ENCODE assay signal across 33 cellular contexts in genomic region chr15:95998935-95999334, GRCh38.
"Had no signal": no experiment of that assay in that cellular context is flagged by ENCODE, and none has a peak within 500 bp of the region (broad histone marks: within the 10 kb centered on the region; RNA-seq: fewer than 3 reads in every experiment).

No MANE protein-coding gene starts in this region.

- ATAC-seq: activated CD4-positive, alpha-beta T cell treated with anti-CD3 and anti-CD28 coated beads for 36 hours; activated CD8-positive, alpha-beta memory T cell treated with anti-CD3 and anti-CD28 coated beads, Interleukin-2, amount 10 ng/mL, durations not matched to agents 7 days and 5 days; activated CD8-positive, alpha-beta T cell treated with anti-CD3 and anti-CD28 coated beads, Interleukin-2, amount 10 ng/mL, durations not matched to agents 7 days and 5 days; activated naive CD8-positive, alpha-beta T cell treated with anti-CD3 and anti-CD28 coated beads, Interleukin-2, amount 50 U/mL, for 24 hours; body of pancreas; heart left ventricle had no signal

- DNase-seq: activated CD4-positive, alpha-beta memory T cell treated with anti-CD3 and anti-CD28 coated beads for 36 hours; activated CD4-positive, alpha-beta T cell treated with anti-CD3 and anti-CD28 coated beads for 36 hours; activated CD4-positive, alpha-beta T cell treated with anti-CD3 and anti-CD28 coated beads, Interleukin-2, amount 10 ng/mL, durations not matched to agents 24 days and 14 days; activated CD4-positive, CD25-positive, alpha-beta regulatory T cell; activated CD4-positive, CD25-positive, alpha-beta regulatory T cell treated with anti-CD3 and anti-CD28 coated beads, Interleukin-2, amount 50 U/mL, for 72 hours; activated CD8-positive, alpha-beta memory T cell treated with anti-CD3 and anti-CD28 coated beads, Interleukin-2, amount 10 ng/mL, durations not matched to agents 7 days and 5 days; activated CD8-positive, alpha-beta memory T cell treated with anti-CD3 and anti-CD28 coated beads, Interleukin-2, amount 50 U/mL, for 4 hours; activated CD8-positive, alpha-beta T cell treated with anti-CD3 and anti-CD28 coated beads, Interleukin-2, amount 10 ng/mL, durations not matched to agents 7 days and 5 days; activated effector memory CD4-positive, alpha-beta T cell treated with anti-CD3 and anti-CD28 coated beads, Interleukin-2, amount 50 U/mL, for 16 hours; activated naive CD4-positive, alpha-beta T cell treated with anti-CD3 and anti-CD28 coated beads for 36 hours; activated naive CD8-positive, alpha-beta T cell treated with anti-CD3 and anti-CD28 coated beads for 36 hours; activated naive CD8-positive, alpha-beta T cell treated with anti-CD3 and anti-CD28 coated beads, Interleukin-2, amount 50 U/mL, for 24 hours; activated T-cell treated with anti-CD3 and anti-CD28 coated beads, Interleukin-2, amount 50 U/mL, for 1 hour; activated T-cell treated with anti-CD3 and anti-CD28 coated beads, Interleukin-2, amount 50 U/mL, for 48 hours; adrenal gland; amygdala; aorta; body of pancreas; cortex of kidney; effector CD8-positive, alpha-beta T cell; esophagus squamous epithelium; foreskin fibroblast; glutamatergic neuron; heart left ventricle; T-helper 2 cell had no signal

- H3K4me3 Mint-ChIP-seq: activated CD4-positive, alpha-beta memory T cell treated with anti-CD3 and anti-CD28 coated beads for 36 hours; activated CD4-positive, alpha-beta T cell treated with anti-CD3 and anti-CD28 coated beads for 36 hours; activated CD4-positive, alpha-beta T cell treated with anti-CD3 and anti-CD28 coated beads, Interleukin-2, amount 10 ng/mL, durations not matched to agents 24 days and 14 days; activated CD8-positive, alpha-beta memory T cell treated with anti-CD3 and anti-CD28 coated beads, Interleukin-2, amount 10 ng/mL, durations not matched to agents 7 days and 5 days; activated CD8-positive, alpha-beta T cell treated with anti-CD3 and anti-CD28 coated beads, Interleukin-2, amount 10 ng/mL, durations not matched to agents 7 days and 5 days; activated naive CD4-positive, alpha-beta T cell treated with anti-CD3 and anti-CD28 coated beads for 36 hours; activated naive CD4-positive, alpha-beta T cell treated with anti-CD3 and anti-CD28 coated beads, Interleukin-2, amount 50 U/mL, for 24 hours; activated naive CD8-positive, alpha-beta T cell treated with anti-CD3 and anti-CD28 coated beads for 36 hours; activated naive CD8-positive, alpha-beta T cell treated with anti-CD3 and anti-CD28 coated beads, Interleukin-2, amount 50 U/mL, for 24 hours; activated T-helper 1 cell treated with anti-CD3 and anti-CD28 coated beads, Interleukin-12 subunit alpha, Interleukin-12 subunit beta, Interleukin-2, Interleukin-4 antibody, amounts not matched to agents 30 ng/mL and 10 ng/mL and 1 ng/mL, durations not matched to agents 14 hours and 24 hours and 36 hours had no signal

- H3K9me3 ChIP-seq: adrenal gland, body of pancreas, esophagus squamous epithelium, heart left ventricle had no signal

- H3K36me3 ChIP-seq: adrenal gland, esophagus squamous epithelium, heart left ventricle had no signal

- FAIRE-seq: colon, endometrium, endothelial cell of umbilical vein, frontal cortex had no signal

- H3K4me1 ChIP-seq: adrenal gland, body of pancreas, esophagus squamous epithelium, heart left ventricle had no signal

- H3K27ac ChIP-seq: adrenal gland, body of pancreas, epithelial cell of prostate, esophagus squamous epithelium, heart left ventricle had no signal

- H3K27me3 ChIP-seq: adrenal gland, body of pancreas, esophagus squamous epithelium, heart left ventricle had no signal

- H3K9me3 Mint-ChIP-seq: activated CD4-positive, alpha-beta memory T cell treated with anti-CD3 and anti-CD28 coated beads for 36 hours; activated naive CD4-positive, alpha-beta T cell treated with anti-CD3 and anti-CD28 coated beads for 36 hours; activated naive CD4-positive, alpha-beta T cell treated with anti-CD3 and anti-CD28 coated beads, Interleukin-2, amount 50 U/mL, for 24 hours; activated naive CD8-positive, alpha-beta T cell treated with anti-CD3 and anti-CD28 coated beads for 36 hours; activated naive CD8-positive, alpha-beta T cell treated with anti-CD3 and anti-CD28 coated beads, Interleukin-2, amount 50 U/mL, for 24 hours; activated T-helper 1 cell treated with anti-CD3 and anti-CD28 coated beads, Interleukin-12 subunit alpha, Interleukin-12 subunit beta, Interleukin-2, Interleukin-4 antibody, amounts not matched to agents 30 ng/mL and 10 ng/mL and 1 ng/mL, durations not matched to agents 14 hours and 24 hours and 36 hours; activated T-helper 2 cell treated with anti-CD3 and anti-CD28 coated beads, Interferon-gamma antibody, Interleukin-2, Interleukin-4, amounts not matched to agents 10 μg/mL and 5 μg/mL and 100 μg/mL, durations not matched to agents 14 hours and 24 hours and 36 hours had no signal

- H3K27ac Mint-ChIP-seq: activated CD4-positive, alpha-beta memory T cell treated with anti-CD3 and anti-CD28 coated beads for 36 hours; activated CD4-positive, alpha-beta T cell treated with anti-CD3 and anti-CD28 coated beads for 36 hours; activated CD4-positive, alpha-beta T cell treated with anti-CD3 and anti-CD28 coated beads, Interleukin-2, amount 10 ng/mL, durations not matched to agents 24 days and 14 days; activated CD8-positive, alpha-beta memory T cell treated with anti-CD3 and anti-CD28 coated beads, Interleukin-2, amount 10 ng/mL, durations not matched to agents 7 days and 5 days; activated CD8-positive, alpha-beta T cell treated with anti-CD3 and anti-CD28 coated beads, Interleukin-2, amount 10 ng/mL, durations not matched to agents 7 days and 5 days; activated naive CD4-positive, alpha-beta T cell treated with anti-CD3 and anti-CD28 coated beads for 36 hours; activated naive CD4-positive, alpha-beta T cell treated with anti-CD3 and anti-CD28 coated beads, Interleukin-2, amount 50 U/mL, for 24 hours; activated naive CD8-positive, alpha-beta T cell treated with anti-CD3 and anti-CD28 coated beads for 36 hours; activated naive CD8-positive, alpha-beta T cell treated with anti-CD3 and anti-CD28 coated beads, Interleukin-2, amount 50 U/mL, for 24 hours; activated T-helper 1 cell treated with anti-CD3 and anti-CD28 coated beads, Interleukin-12 subunit alpha, Interleukin-12 subunit beta, Interleukin-2, Interleukin-4 antibody, amounts not matched to agents 30 ng/mL and 10 ng/mL and 1 ng/mL, durations not matched to agents 14 hours and 24 hours and 36 hours; activated T-helper 2 cell treated with anti-CD3 and anti-CD28 coated beads, Interferon-gamma antibody, Interleukin-2, Interleukin-4, amounts not matched to agents 10 μg/mL and 5 μg/mL and 100 μg/mL, durations not matched to agents 14 hours and 24 hours and 36 hours had no signal

- H3K36me3 Mint-ChIP-seq: activated CD4-positive, alpha-beta memory T cell treated with anti-CD3 and anti-CD28 coated beads for 36 hours; activated naive CD8-positive, alpha-beta T cell treated with anti-CD3 and anti-CD28 coated beads for 36 hours had no signal

- H3K4me3 ChIP-seq: adrenal gland, body of pancreas, esophagus squamous epithelium, heart left ventricle had no signal
